Comparison of ENCODE assay signal across 12 cellular contexts in the genomic region with DNA sequence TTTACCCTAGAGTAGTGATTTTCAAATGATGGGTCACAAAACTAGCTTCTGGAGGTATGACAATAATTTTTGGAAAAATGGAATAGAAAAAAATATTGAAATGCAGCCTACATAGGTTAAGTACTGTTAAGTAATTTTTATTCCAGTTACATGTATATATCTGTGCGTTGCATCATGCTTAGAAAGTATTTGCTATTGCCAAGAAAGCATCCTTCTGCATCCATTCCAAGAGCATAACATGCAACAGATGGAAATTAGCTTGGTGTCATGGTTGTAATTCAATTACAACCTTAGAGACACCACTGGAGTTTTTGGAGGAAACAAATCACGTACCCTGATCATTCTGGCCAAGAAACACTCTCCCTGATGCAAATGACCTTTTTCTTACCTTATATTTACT. TPM values are rescaled to one million over a fixed set of nuclear protein-coding genes. Genes with fewer than 3 reads are reported as not detected.
DNase-seq lines count a peak whose midpoint lies in the region; ATAC-seq and TF ChIP-seq lines count a peak whose summit lies in the region.
"Had no signal": no experiment of that assay in that cellular context is flagged by ENCODE, and none has a peak within 500 bp of the region (broad histone marks: within the 10 kb centered on the region; RNA-seq: fewer than 3 reads in every experiment).

No MANE protein-coding gene starts in this region.

- H3K4me3 ChIP-seq in breast epithelium = peak overlapping the region in 1 of 3 donors; percentile 95
- H3K4me3 ChIP-seq in epithelial cell of proximal tubule (ENCODE audit: low read depth, low read length) = peak overlapping the region; percentile 90

- no peak for TF ChIP-seq POLR2A in breast epithelium (IDR thresholded peaks at IDR 0.05)

- H3K27me3 Mint-ChIP-seq in MCF 10A (ENCODE audit: insufficient read depth, unreplicated experiment) (no peaks in the 10 kb centered on the region), activated B cell treated with CpG ODN at 0.5 μM for 24 hours (no peaks in the 10 kb centered on the region), type B pancreatic cell (no peaks in the 10 kb centered on the region)

- no peaks in the 10 kb centered on the region for H3K9me3 Mint-ChIP-seq in MCF 10A (ENCODE audit: unreplicated experiment)
- H3K9me3 Mint-ChIP-seq in activated B cell treated with CpG ODN at 0.5 μM for 24 hours = no peaks in the 10 kb centered on the region
- no peaks in the 10 kb centered on the region for H3K9me3 Mint-ChIP-seq in type B pancreatic cell
- H3K9me3 Mint-ChIP-seq: CD14-positive monocyte had no signal

- BruUV-seq in MCF 10A (replicated peaks; lab: Mats Ljungman, UMichigan) = no TSS peak

- no peak for ATAC-seq in activated B cell treated with CpG ODN at 0.5 μM for 24 hours (ENCODE audit: low read depth)

- H3K27ac Mint-ChIP-seq in MCF 10A (ENCODE audit: low read depth, unreplicated experiment) (no peak overlapping the region), activated B cell treated with CpG ODN at 0.5 μM for 24 hours (no peak overlapping the region), type B pancreatic cell (peak overlapping the region; percentile 43)
- H3K27ac Mint-ChIP-seq: CD14-positive monocyte had no signal

- POLR2A ChIA-PET in MCF 10A (lab: Yijun Ruan, JAX) = interaction anchor here (0.9 to 4.4 kb wide), 2 partner anchors 11 to 44 kb away, joined by 3 to 46 read pairs; no protein-coding TSS in a partner anchor
- POLR2A ChIA-PET in activated B cell treated with CpG ODN at 0.5 μM for 24 hours (lab: Charles Lee) = no interaction called here

- CTCF ChIA-PET in MCF 10A (lab: Yijun Ruan, JAX) (interaction anchor here (0.6 to 7.2 kb wide), 11 partner anchors 9 to 431 kb away, joined by 3 to 45 read pairs (median 7); no protein-coding TSS in a partner anchor), activated B cell treated with CpG ODN at 0.5 μM for 24 hours (lab: Charles Lee) (interaction anchor here (1.1 to 3.1 kb wide), 2 partner anchors 24 to 25 kb away, joined by 5 to 22 read pairs; no protein-coding TSS in a partner anchor)

- H3K27me3 ChIP-seq in breast epithelium = no peaks in the 10 kb centered on the region

- no peaks in the 10 kb centered on the region for H3K36me3 ChIP-seq in breast epithelium

- TF ChIP-seq CTCF in MCF 10A (IDR thresholded peaks at IDR 0.05; ENCODE audit: unreplicated experiment) (no peak), breast epithelium (IDR thresholded peaks at IDR 0.05) (no peak), activated B cell treated with CpG ODN at 0.5 μM for 24 hours (IDR thresholded peaks at IDR 0.05) (no peak), epithelial cell of proximal tubule (conservative IDR thresholded peaks at IDR 0.05; ENCODE audit: low read depth, low read length) (no peak), type B pancreatic cell (conservative IDR thresholded peaks at IDR 0.05) (no peak)

- no peak overlapping the region for H3K27ac ChIP-seq in breast epithelium

- no peaks in the 10 kb centered on the region for H3K9me3 ChIP-seq in breast epithelium

- H3K4me3 Mint-ChIP-seq in MCF 10A (ENCODE audit: unreplicated experiment) (peak overlapping the region; percentile 76), activated B cell treated with CpG ODN at 0.5 μM for 24 hours (peak overlapping the region; percentile 71), type B pancreatic cell (peak overlapping the region; percentile 90)

- no peaks in the 10 kb centered on the region for H3K4me1 ChIP-seq in breast epithelium

- DNase-seq in MCF 10A (ENCODE audit: unreplicated experiment) (no peak), breast epithelium (ENCODE audit: low spot score in 2 of 2) (no peak), activated B cell treated with CpG ODN at 0.5 μM for 24 hours (no peak), epithelial cell of proximal tubule (ENCODE audit: low read depth) (no peak), type B pancreatic cell (ENCODE audit: extremely low spot score, unreplicated experiment) (no peak), nucleus accumbens (lab: John Stamatoyannopoulos, UW) (no peak), OCI-M2 (lab: John Stamatoyannopoulos, UW; ENCODE audit: unreplicated experiment) (no peak), NCI-H2227 treated with DMSO at 0.1 percent for 48 hours (lab: John Stamatoyannopoulos, UW) (no peak)
- DNase-seq: activated effector memory CD4-positive, alpha-beta T cell treated with anti-CD3 and anti-CD28 coated beads, Interleukin-2, amount 50 U/mL, for 16 hours; effector memory CD4-positive, alpha-beta T cell; NCI-H1417 treated with DMSO at 0.1 percent for 48 hours had no signal

- peaks cover 16% of the 10 kb centered on the region for H3K36me3 Mint-ChIP-seq in MCF 10A (ENCODE audit: insufficient read depth, unreplicated experiment)
- peaks cover 13% of the 10 kb centered on the region for H3K36me3 Mint-ChIP-seq in activated B cell treated with CpG ODN at 0.5 μM for 24 hours (ENCODE audit: low read depth)
- peaks cover 15% of the 10 kb centered on the region for H3K36me3 Mint-ChIP-seq in type B pancreatic cell

- H3K4me1 Mint-ChIP-seq in MCF 10A (ENCODE audit: insufficient read depth, unreplicated experiment) = peaks cover 24% of the 10 kb centered on the region
- H3K4me1 Mint-ChIP-seq in activated B cell treated with CpG ODN at 0.5 μM for 24 hours = peaks cover 54% of the 10 kb centered on the region
- peaks cover 48% of the 10 kb centered on the region for H3K4me1 Mint-ChIP-seq in type B pancreatic cell (ENCODE audit: unreplicated experiment)

- intact Hi-C loops in MCF 10A (cut with micrococcal nuclease) = no loop called here
- intact Hi-C loops in breast epithelium (cut with DNase I; ENCODE audit: low total_unique reads) = no loop called here
- intact Hi-C loops in activated B cell treated with CpG ODN at 0.5 μM for 24 hours (cut with micrococcal nuclease) = loop anchor here (5.0 to 10.0 kb wide), 5 partner anchors 530 to 1518 kb away; a partner anchor contains a TSS

RNA-seq across cellular contexts. Expression of a gene that starts 1.7 kb away (rescaled TPM):
- total RNA-seq in MCF 10A (2022) = 115 and 128 TPM in 2 replicates
- total RNA-seq in breast epithelium = 100 to 1,000 TPM in 1 of 3 donors, 10 to 100 TPM in 2; 55.0 to 200 (median 57.4) TPM
- 88.9 and 91.0 TPM in 2 replicates for total RNA-seq in activated B cell treated with CpG ODN at 0.5 μM for 24 hours
- total RNA-seq in epithelial cell of proximal tubule = 134 and 277 TPM in 2 replicates
- 78.4 and 138 TPM in 2 replicates for total RNA-seq in type B pancreatic cell (ENCODE audit: low replicate concordance)
